17 cellular contexts compared by ENCODE assay signal in genomic region chr5:98779264-98779877, GRCh38. TPM values are rescaled to one million over a fixed set of nuclear protein-coding genes. Genes with fewer than 3 reads are reported as not detected.
DNase-seq lines count a peak whose midpoint lies in the region; ATAC-seq and TF ChIP-seq lines count a peak whose summit lies in the region.
"Had no signal": no experiment of that assay in that cellular context is flagged by ENCODE, and none has a peak within 500 bp of the region (broad histone marks: within the 10 kb centered on the region; RNA-seq: fewer than 3 reads in every experiment).

No MANE protein-coding gene starts in this region.

- no peak overlapping the region for H3K27ac ChIP-seq in heart left ventricle
- peak overlapping the region; percentile 46 for H3K27ac ChIP-seq in osteoblast (ENCODE audit: low read depth, low read length)
- H3K27ac ChIP-seq: A549, thyroid gland had no signal

- H4K20me1 ChIP-seq in osteoblast (ENCODE audit: insufficient read depth, low read length): peaks cover 81% of the 10 kb centered on the region

- peak in 3 of 4 donors; percentile 57 to 78 (median 59) for ATAC-seq in heart left ventricle
- ATAC-seq in HG03520 (IDR thresholded peaks at IDR 0.05; ENCODE audit: unreplicated experiment): no peak
- ATAC-seq: A549; activated T-cell treated with anti-CD3 and anti-CD28 coated beads, Interleukin-2, amount 50 U/mL, for 4 hours had no signal

- H3K9me3 ChIP-seq in heart left ventricle (no peaks in the 10 kb centered on the region), osteoblast (ENCODE audit: low read depth, low read length) (no peaks in the 10 kb centered on the region)
- H3K9me3 ChIP-seq: A549, thyroid gland had no signal

- peak overlapping the region; percentile 80 for H3K4me2 ChIP-seq in osteoblast (ENCODE audit: insufficient read depth, low read length)
- H3K4me2 ChIP-seq: A549 had no signal

- DNase-seq in heart left ventricle: peak in 1 of 5 donors; percentile 32
- DNase-seq in cardiac septum (ENCODE audit: low spot score): no peak
- peak in 1 of 2 donors; percentile 15 for DNase-seq in foreskin fibroblast
- no peak for DNase-seq in osteoblast (ENCODE audit: insufficient read length, low spot score, missing footprints)
- no peak for DNase-seq in OCI-M1 (lab: John Stamatoyannopoulos, UW)
- no peak for DNase-seq in DMS153 treated with DMSO at 0.1 percent for 48 hours (lab: John Stamatoyannopoulos, UW; ENCODE audit: unreplicated experiment)
- no peak for DNase-seq in DMS79 treated with DMSO at 0.1 percent for 48 hours (lab: John Stamatoyannopoulos, UW)
- DNase-seq: activated CD4-positive, alpha-beta T cell treated with anti-CD3 and anti-CD28 coated beads, Interleukin-2, amount 50 U/mL, for 48 hours; activated naive CD8-positive, alpha-beta T cell treated with anti-CD3 and anti-CD28 coated beads for 36 hours; activated T-cell treated with anti-CD3 and anti-CD28 coated beads, Interleukin-2, amount 50 U/mL, for 4 hours; CD4-positive, alpha-beta T cell; mammary epithelial cell; NCI-H1105 treated with DMSO at 0.1 percent for 48 hours; nephron progenitor cell; thyroid gland had no signal

- no peak for TF ChIP-seq POLR2A in heart left ventricle (IDR thresholded peaks at IDR 0.05)

- H3K4me3 ChIP-seq in heart left ventricle (no peak overlapping the region), foreskin fibroblast (ENCODE audit: low read depth in 1 of 2, low read length in 2 of 2) (peak overlapping the region; percentile 45 to 79), osteoblast (ENCODE audit: insufficient read depth, low read length) (peak overlapping the region; percentile 24)
- H3K4me3 ChIP-seq: A549, thyroid gland had no signal

- TF ChIP-seq CTCF in heart left ventricle (IDR thresholded peaks at IDR 0.05) (no peak), foreskin fibroblast (IDR thresholded peaks at IDR 0.05; ENCODE audit: low read depth, low read length) (no peak), osteoblast (IDR thresholded peaks at IDR 0.05; ENCODE audit: extremely low read depth, low read depth, low read length) (no peak)

- peaks cover 0 to 39% (median 6%) of the 10 kb centered on the region in 9 donors for H3K36me3 ChIP-seq in heart left ventricle
- H3K36me3 ChIP-seq in osteoblast (ENCODE audit: insufficient read depth, low read length): peaks cover 65% of the 10 kb centered on the region
- H3K36me3 ChIP-seq: thyroid gland had no signal

- H3K4me1 ChIP-seq in heart left ventricle (peaks cover 3 to 44% (median 32%) of the 10 kb centered on the region in 12 donors), osteoblast (ENCODE audit: insufficient read depth, low read length) (peaks cover 62% of the 10 kb centered on the region)

- H3K27me3 ChIP-seq in heart left ventricle (peaks cover 0 to 22% (median 0%) of the 10 kb centered on the region in 9 donors), osteoblast (ENCODE audit: insufficient read depth, low read length) (no peaks in the 10 kb centered on the region)
- H3K27me3 ChIP-seq: thyroid gland had no signal

- H3K79me2 ChIP-seq in osteoblast (ENCODE audit: insufficient read depth, low read length): peaks cover 100% of the 10 kb centered on the region

- intact Hi-C loops in heart left ventricle (cut with DNase I) (loop anchor here in 3 of 10 donors (5.0 to 10.0 kb wide), 4 partner anchors 165 to 1597 kb away; partner anchors contain the start of gene RIOK2 (in 1 of the 3)), cardiac septum (cut with DNase I) (loop anchor here (10.0 kb wide), 3 partner anchors 255 to 1245 kb away; no protein-coding TSS in a partner anchor)

- H2AFZ ChIP-seq in osteoblast (ENCODE audit: low read length): no peak overlapping the region

- 64 to 74% (median 69%) methylated on average over 11 of the region's 11 CpGs for WGBS in heart left ventricle, 4 donors

RNA-seq across cellular contexts. Expression of gene RGMB, which starts 5.9 kb away (rescaled TPM):
- total RNA-seq in heart left ventricle (10 to 100 TPM; 11.0 to 42.2 (median 17.0) TPM), cardiac septum (14.4 TPM), osteoblast (70.9 and 81.3 TPM in 2 replicates)
- 1 to 10 TPM; 2.0 to 9.3 TPM for polyA plus RNA-seq in heart left ventricle

Comparison
In these comparisons a context has a peak if more than half of its experiments do, and no peak if none do; other contexts are left out.
1. H3K4me3 ChIP-seq: peak in foreskin fibroblast (2 of 2) and osteoblast (single experiment); none in heart left ventricle (0 of 12).